ENCODE assay signal across 11 cellular contexts in genomic region chr9:111805841-111806241, GRCh38. TPM values are rescaled to one million over a fixed set of nuclear protein-coding genes. Genes with fewer than 3 reads are reported as not detected.
DNase-seq lines count a peak whose midpoint lies in the region; FAIRE-seq and TF ChIP-seq lines count a peak whose summit lies in the region.
"Had no signal": no experiment of that assay in that cellular context is flagged by ENCODE, and none has a peak within 500 bp of the region (broad histone marks: within the 10 kb centered on the region; RNA-seq: fewer than 3 reads in every experiment).

No MANE protein-coding gene starts in this region.

- 61 to 80% (median 68%) methylated on average over 4 of the region's 4 CpGs for WGBS in spleen, 5 donors

- no peak overlapping the region for H3K27ac ChIP-seq in spleen
- H3K27ac ChIP-seq in tibial artery, result no peak overlapping the region
- H3K27ac ChIP-seq: ovary had no signal

- H3K27me3 ChIP-seq in bronchial epithelial cell (ENCODE audit: control insufficient read depth, insufficient read depth, low read length) (no peaks in the 10 kb centered on the region), spleen (replicated peaks in 1 of 7) (no peaks in the 10 kb centered on the region), tibial artery (no peaks in the 10 kb centered on the region)
- H3K27me3 ChIP-seq: ovary had no signal

- no peak for TF ChIP-seq POLR2A in spleen (IDR thresholded peaks at IDR 0.05)

- peak; percentile 37 for DNase-seq in AG20443 (ENCODE audit: low spot score)
- peak; percentile 69 for DNase-seq in HT-29 (ENCODE audit: low spot score)
- DNase-seq in bronchial epithelial cell (ENCODE audit: low read depth), result peak; percentile 100
- peak; percentile 40 for DNase-seq in non-pigmented ciliary epithelial cell (ENCODE audit: low read depth)
- no peak for DNase-seq in NCI-H187 treated with DMSO at 0.1 percent for 48 hours (lab: John Stamatoyannopoulos, UW)
- no peak for DNase-seq in spleen
- no peak for DNase-seq in tibial artery
- DNase-seq in iPS-NIHi11 (ENCODE audit: low spot score), result no peak
- DNase-seq: ovary had no signal

- peaks cover 0 to 12% (median 3%) of the 10 kb centered on the region in 6 donors for H3K4me1 ChIP-seq in spleen
- no peaks in the 10 kb centered on the region for H3K4me1 ChIP-seq in tibial artery

- FAIRE-seq in bronchial epithelial cell (lab: Jason Lieb, UNC), result no peak
- FAIRE-seq: D721Med had no signal

- H3K36me3 ChIP-seq in bronchial epithelial cell (ENCODE audit: control insufficient read depth, insufficient read depth, low read length) (no peaks in the 10 kb centered on the region), spleen (no peaks in the 10 kb centered on the region), tibial artery (no peaks in the 10 kb centered on the region)
- H3K36me3 ChIP-seq: ovary had no signal

- H3K4me3 ChIP-seq in bronchial epithelial cell (ENCODE audit: low read depth, low read length) (no peak overlapping the region), spleen (no peak overlapping the region), tibial artery (no peak overlapping the region)
- H3K4me3 ChIP-seq: ovary had no signal

- intact Hi-C loops in spleen (cut with DNase I; ENCODE audit: low total_unique reads), result no loop called here
- intact Hi-C loops in tibial artery (cut with DNase I; ENCODE audit: low total_unique reads), result no loop called here

- TF ChIP-seq CTCF in bronchial epithelial cell (IDR thresholded peaks at IDR 0.05; ENCODE audit: insufficient read depth, low read length, severe bottlenecking) (no peak), spleen (IDR thresholded peaks at IDR 0.05 in 8 of 11, conservative IDR thresholded peaks at IDR 0.05 in 3 of 11) (no peak), tibial artery (IDR thresholded peaks at IDR 0.05) (no peak)

- H3K9me3 ChIP-seq in spleen (no peaks in the 10 kb centered on the region), tibial artery (no peaks in the 10 kb centered on the region)
- H3K9me3 ChIP-seq: ovary had no signal

RNA-seq across cellular contexts. Expression of gene SHOC1, which starts 11.1 kb away (rescaled TPM):
- total RNA-seq in HT-29 (2014; rRNA removed; shearing (Covaris generic)), result not detected in 2 replicates
- total RNA-seq in bronchial epithelial cell (under 0.01 TPM in 2 replicates), spleen (under 1 TPM in 1 of 7 donors, not detected in 6; 0.07 TPM)
- not detected for polyA plus RNA-seq in spleen
- total RNA-seq: activated CD8-positive, alpha-beta memory T cell treated with anti-CD3 and anti-CD28 coated beads for 36 hours had no signal

Comparison
In these comparisons a context has a peak if more than half of its experiments do, and no peak if none do; other contexts are left out.
1. DNase-seq: peak in AG20443 (single experiment), HT-29 (single experiment), bronchial epithelial cell (single experiment) and non-pigmented ciliary epithelial cell (single experiment); none in NCI-H187 treated with DMSO at 0.1 percent for 48 hours (single experiment), spleen (single experiment), tibial artery (0 of 2) and iPS-NIHi11 (single experiment).